In the genomic region with DNA sequence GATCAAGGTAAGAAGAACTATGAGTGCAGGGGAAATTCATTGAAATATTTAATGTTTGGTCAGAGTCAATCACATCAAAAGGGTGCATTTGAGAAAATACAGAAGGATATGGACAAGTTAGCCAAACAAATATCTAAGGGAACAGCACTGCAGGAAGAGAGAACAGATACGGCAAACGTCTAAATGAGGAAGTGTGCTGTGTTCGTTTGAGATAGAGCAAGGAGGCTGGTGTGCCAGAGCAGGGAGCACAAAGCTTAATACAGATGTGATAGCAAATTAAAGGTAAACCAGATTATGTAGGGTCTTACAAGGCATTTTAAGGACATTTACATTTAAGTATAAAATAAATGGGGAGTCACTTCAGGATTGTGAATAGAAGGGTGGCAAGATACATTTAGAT, we compare ENCODE assay signal across 17 cellular contexts.
DNase-seq lines count a peak whose midpoint lies in the region; ATAC-seq and TF ChIP-seq lines count a peak whose summit lies in the region.
"Had no signal": no experiment of that assay in that cellular context is flagged by ENCODE, and none has a peak within 500 bp of the region (broad histone marks: within the 10 kb centered on the region; RNA-seq: fewer than 3 reads in every experiment).

No MANE protein-coding gene starts in this region.

- H3K27me3 ChIP-seq in H7 (ENCODE audit: control insufficient read depth, insufficient read depth, low read length): no peaks in the 10 kb centered on the region; the same call in 1 of the 2 replicates
- H3K27me3 ChIP-seq: BLaER1 treated with 17β-estradiol and CSF1 and Interleukin-3, amounts not matched to agents 10 nM and 100 nM had no signal

- ATAC-seq in GM18868 (IDR thresholded peaks at IDR 0.05; ENCODE audit: unreplicated experiment) (peak; percentile 67), WTC11 (peak; percentile 24; the same call in 1 of the 2 replicates), GM21576 (IDR thresholded peaks at IDR 0.05; ENCODE audit: unreplicated experiment) (no peak)
- ATAC-seq: A549 had no signal

- TF ChIP-seq POLR2A in NB4 (IDR thresholded peaks at IDR 0.05; ENCODE audit: extremely low read depth, insufficient read length): no peak

- no peaks in the 10 kb centered on the region for H3K36me3 ChIP-seq in H7 (replicated peaks; ENCODE audit: control insufficient read depth, insufficient read depth, low read length)
- H3K36me3 ChIP-seq: BLaER1 treated with 17β-estradiol and CSF1 and Interleukin-3, amounts not matched to agents 10 nM and 100 nM had no signal

- no peak overlapping the region for H3K27ac Mint-ChIP-seq in WTC11
- H3K27ac Mint-ChIP-seq: CD8-positive, alpha-beta memory T cell had no signal

- H3K4me3 ChIP-seq in NB4 (ENCODE audit: low read depth, low read length): no peak overlapping the region
- no peak overlapping the region for H3K4me3 ChIP-seq in H7 (ENCODE audit: insufficient read depth, low read depth, low read length)
- H3K4me3 ChIP-seq: A549; BLaER1 treated with 17β-estradiol and CSF1 and Interleukin-3, amounts not matched to agents 10 nM and 100 nM had no signal

- CTCF ChIA-PET in WTC11 (lab: Charles Lee): no interaction called here

- TF ChIP-seq CTCF in NB4 (IDR thresholded peaks at IDR 0.05; ENCODE audit: low read depth, low read length) (no peak), WTC11 (IDR thresholded peaks at IDR 0.05) (no peak)

- no peaks in the 10 kb centered on the region for H3K4me1 Mint-ChIP-seq in WTC11
- H3K4me1 Mint-ChIP-seq: CD8-positive, alpha-beta memory T cell had no signal

- DNase-seq in NB4 (ENCODE audit: low read depth) (peak; percentile 22), OCI-M1 (lab: John Stamatoyannopoulos, UW) (peak; percentile 56), WTC11 (ENCODE audit: low spot score) (no peak), middle frontal gyrus (ENCODE audit: extremely low spot score, low spot score) (no peak), retina (no peak), H7 (no peak)
- DNase-seq: CD8-positive, alpha-beta memory T cell; DMS79; Karpas-422; MV-4-11; NCI-H1417 treated with DMSO at 0.1 percent for 48 hours; NCI-H2029 treated with DMSO at 0.1 percent for 48 hours; NCI-H446 treated with DMSO at 0.1 percent for 48 hours had no signal

- POLR2A ChIA-PET in WTC11 (lab: Charles Lee): no interaction called here

- H3K36me3 Mint-ChIP-seq in WTC11: no peaks in the 10 kb centered on the region
- H3K36me3 Mint-ChIP-seq: CD8-positive, alpha-beta memory T cell had no signal

- no peak overlapping the region for H3K4me3 Mint-ChIP-seq in WTC11
- H3K4me3 Mint-ChIP-seq: CD8-positive, alpha-beta memory T cell had no signal

- no peaks in the 10 kb centered on the region; the same call in 1 of the 2 replicates for H3K27me3 Mint-ChIP-seq in WTC11 (ENCODE audit: low read depth)
- H3K27me3 Mint-ChIP-seq: CD8-positive, alpha-beta memory T cell had no signal

- H3K9me3 Mint-ChIP-seq in WTC11: no peaks in the 10 kb centered on the region

TF ChIP-seq in WTC11, 78 proteins besides CTCF, POLR2A, EP300 and RAD21:
- TF ChIP-seq RORB (CRISPR knock-in tag; IDR thresholded peaks at IDR 0.05) (no peak), ZNF138 (CRISPR knock-in tag; conservative IDR thresholded peaks at IDR 0.05) (no peak), ZNF263 (CRISPR knock-in tag; IDR thresholded peaks at IDR 0.05; ENCODE audit: low read depth) (no peak), ZBTB43 (CRISPR knock-in tag; IDR thresholded peaks at IDR 0.05) (no peak), ZNF671 (CRISPR knock-in tag; IDR thresholded peaks at IDR 0.05) (no peak), ZNF232 (CRISPR knock-in tag; IDR thresholded peaks at IDR 0.05) (no peak)
- TF ChIP-seq, protein P1, sequence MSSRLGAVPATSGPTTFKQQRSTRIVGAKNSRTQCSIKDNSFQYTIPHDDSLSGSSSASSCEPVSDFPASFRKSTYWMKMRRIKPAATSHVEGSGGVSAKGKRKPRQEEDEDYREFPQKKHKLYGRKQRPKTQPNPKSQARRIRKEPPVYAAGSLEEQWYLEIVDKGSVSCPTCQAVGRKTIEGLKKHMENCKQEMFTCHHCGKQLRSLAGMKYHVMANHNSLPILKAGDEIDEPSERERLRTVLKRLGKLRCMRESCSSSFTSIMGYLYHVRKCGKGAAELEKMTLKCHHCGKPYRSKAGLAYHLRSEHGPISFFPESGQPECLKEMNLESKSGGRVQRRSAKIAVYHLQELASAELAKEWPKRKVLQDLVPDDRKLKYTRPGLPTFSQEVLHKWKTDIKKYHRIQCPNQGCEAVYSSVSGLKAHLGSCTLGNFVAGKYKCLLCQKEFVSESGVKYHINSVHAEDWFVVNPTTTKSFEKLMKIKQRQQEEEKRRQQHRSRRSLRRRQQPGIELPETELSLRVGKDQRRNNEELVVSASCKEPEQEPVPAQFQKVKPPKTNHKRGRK (CRISPR knock-in tag; IDR thresholded peaks at IDR 0.05; ENCODE audit: borderline replicate concordance): no peak
- TF ChIP-seq, protein P2, sequence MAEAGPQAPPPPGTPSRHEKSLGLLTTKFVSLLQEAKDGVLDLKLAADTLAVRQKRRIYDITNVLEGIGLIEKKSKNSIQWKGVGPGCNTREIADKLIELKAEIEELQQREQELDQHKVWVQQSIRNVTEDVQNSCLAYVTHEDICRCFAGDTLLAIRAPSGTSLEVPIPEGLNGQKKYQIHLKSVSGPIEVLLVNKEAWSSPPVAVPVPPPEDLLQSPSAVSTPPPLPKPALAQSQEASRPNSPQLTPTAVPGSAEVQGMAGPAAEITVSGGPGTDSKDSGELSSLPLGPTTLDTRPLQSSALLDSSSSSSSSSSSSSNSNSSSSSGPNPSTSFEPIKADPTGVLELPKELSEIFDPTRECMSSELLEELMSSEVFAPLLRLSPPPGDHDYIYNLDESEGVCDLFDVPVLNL (CRISPR knock-in tag; IDR thresholded peaks at IDR 0.05; ENCODE audit: borderline replicate concordance, low read depth): no peak

Comparison
In these comparisons a context has a peak if more than half of its experiments do, and no peak if none do; other contexts are left out.
1. DNase-seq: peak in NB4 (single experiment) and OCI-M1 (single experiment); none in WTC11 (single experiment), middle frontal gyrus (single experiment), retina (single experiment) and H7 (single experiment).